ENCODE assay signal across 12 cellular contexts in the genomic region with DNA sequence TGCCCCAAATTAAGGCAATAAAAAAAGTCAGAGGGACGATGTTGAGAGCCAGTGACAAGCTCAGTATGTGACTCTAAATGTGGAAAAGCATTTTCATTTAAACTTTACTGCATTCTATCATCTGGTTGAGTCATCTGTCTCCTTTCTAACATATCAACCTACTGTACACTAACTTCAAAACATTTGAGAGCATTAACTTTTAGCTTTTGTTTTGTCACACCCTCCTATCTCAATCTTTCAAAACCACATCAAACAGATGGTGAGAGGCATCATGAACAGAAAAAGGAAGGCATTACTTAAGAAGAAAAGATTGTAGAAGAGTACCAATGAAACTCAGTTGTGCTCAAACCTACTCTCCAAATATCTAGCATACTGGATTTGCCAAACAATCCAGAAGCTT. TPM values are rescaled to one million over a fixed set of nuclear protein-coding genes. Genes with fewer than 3 reads are reported as not detected.
A peak's percentile ranks its signal among the peaks of the same experiment; 100 is the strongest.
DNase-seq lines count a peak whose midpoint lies in the region; ATAC-seq, FAIRE-seq and TF ChIP-seq lines count a peak whose summit lies in the region.
"Had no signal": no experiment of that assay in that cellular context is flagged by ENCODE, and none has a peak within 500 bp of the region (broad histone marks: within the 10 kb centered on the region; RNA-seq: fewer than 3 reads in every experiment).

No MANE protein-coding gene starts in this region.

- no peaks in the 10 kb centered on the region for H3K27me3 ChIP-seq in CD4-positive, alpha-beta T cell (ENCODE audit: control insufficient read depth, insufficient read depth, low read length)
- H3K27me3 ChIP-seq in pancreas, result no peaks in the 10 kb centered on the region

- no peak for TF ChIP-seq CTCF in CD4-positive, alpha-beta T cell (IDR thresholded peaks at IDR 0.05)
- TF ChIP-seq CTCF in GM13977 (IDR thresholded peaks at IDR 0.05; ENCODE audit: extremely low read depth, insufficient read depth, missing control alignments), result no peak
- TF ChIP-seq CTCF in fibroblast of pulmonary artery (IDR thresholded peaks at IDR 0.05; ENCODE audit: low read length, missing control alignments), result no peak
- no peak for TF ChIP-seq CTCF in pancreas (IDR thresholded peaks at IDR 0.05)

- peak overlapping the region; percentile 31 for H3K27ac Mint-ChIP-seq in CD4-positive, alpha-beta T cell
- peak overlapping the region; percentile 82 for H3K27ac Mint-ChIP-seq in T-helper 2 cell treated with Interferon-gamma antibody and Interleukin-4, amounts not matched to agents 5 μg/mL and 100 μg/mL, for 36 hours

- H3K4me1 ChIP-seq in pancreas, result peaks cover 0 to 9% (median 0%) of the 10 kb centered on the region in 3 donors

- peak; percentile 9 for ATAC-seq in CD4-positive, alpha-beta T cell (ENCODE audit: poor library complexity)
- no peak for ATAC-seq in esophagus mucosa
- ATAC-seq in pancreas, result no peak

- FAIRE-seq in pancreas (lab: Jason Lieb, UNC), result no peak

- no peaks in the 10 kb centered on the region for H3K36me3 ChIP-seq in pancreas

- H3K9me3 ChIP-seq in CD4-positive, alpha-beta T cell (ENCODE audit: control insufficient read depth, low read length), result no peaks in the 10 kb centered on the region
- no peaks in the 10 kb centered on the region for H3K9me3 ChIP-seq in pancreas

- H3K4me1 Mint-ChIP-seq in CD4-positive, alpha-beta T cell (ENCODE audit: low read depth), result peaks cover 70% of the 10 kb centered on the region
- H3K4me1 Mint-ChIP-seq in T-helper 2 cell treated with Interferon-gamma antibody and Interleukin-4, amounts not matched to agents 5 μg/mL and 100 μg/mL, for 36 hours (ENCODE audit: low read depth), result peaks cover 41% of the 10 kb centered on the region

- H3K4me3 Mint-ChIP-seq in CD4-positive, alpha-beta T cell, result peak overlapping the region; percentile 75
- peak overlapping the region; percentile 51 for H3K4me3 Mint-ChIP-seq in T-helper 2 cell treated with Interferon-gamma antibody and Interleukin-4, amounts not matched to agents 5 μg/mL and 100 μg/mL, for 36 hours

- intact Hi-C loops in CD4-positive, alpha-beta T cell (cut with DNase I, micrococcal nuclease), result loop anchor here in 1 of 2 experiments (10.0 kb wide), 2 partner anchors 850 to 1490 kb away; a partner anchor contains a TSS
- intact Hi-C loops in pancreas (cut with DNase I), result no loop called here

- in situ Hi-C loops in GM13977 (cut with MboI; ENCODE audit: low pct_unique_long_range_greater_than_20kb, low sequenced_read_pairs, unreplicated experiment), result no loop called here

- H3K9me3 Mint-ChIP-seq in CD4-positive, alpha-beta T cell, result peaks cover 2% of the 10 kb centered on the region
- peaks cover 20% of the 10 kb centered on the region for H3K9me3 Mint-ChIP-seq in T-helper 2 cell treated with Interferon-gamma antibody and Interleukin-4, amounts not matched to agents 5 μg/mL and 100 μg/mL, for 36 hours

- H3K27ac ChIP-seq in CD4-positive, alpha-beta T cell (ENCODE audit: low read depth, low read length), result no peak overlapping the region
- no peak overlapping the region for H3K27ac ChIP-seq in pancreas
- H3K27ac ChIP-seq: coronary artery had no signal

- WGBS in pancreas, 2 donors, result 72 to 86% methylated on average over 1 of the region's 1 CpG

- H3K27me3 Mint-ChIP-seq in CD4-positive, alpha-beta T cell, result no peaks in the 10 kb centered on the region
- H3K27me3 Mint-ChIP-seq in T-helper 2 cell treated with Interferon-gamma antibody and Interleukin-4, amounts not matched to agents 5 μg/mL and 100 μg/mL, for 36 hours (ENCODE audit: low read depth), result no peaks in the 10 kb centered on the region

- peaks cover 64% of the 10 kb centered on the region for H3K36me3 Mint-ChIP-seq in CD4-positive, alpha-beta T cell (ENCODE audit: low read depth)
- peaks cover 59% of the 10 kb centered on the region for H3K36me3 Mint-ChIP-seq in T-helper 2 cell treated with Interferon-gamma antibody and Interleukin-4, amounts not matched to agents 5 μg/mL and 100 μg/mL, for 36 hours (ENCODE audit: low read depth)

- no peak overlapping the region for H3K4me3 ChIP-seq in fibroblast of pulmonary artery (replicated peaks; ENCODE audit: low read depth, low read length)
- no peak overlapping the region for H3K4me3 ChIP-seq in pancreas
- H3K4me3 ChIP-seq: coronary artery had no signal

- POLR2A ChIA-PET in CD4-positive, alpha-beta T cell (lab: Charles Lee), result interaction anchor here (1.0 to 1.6 kb wide), 3 partner anchors 73 to 251 kb away, joined by 3 to 8 read pairs (median 4); a partner anchor contains a TSS

- CTCF ChIA-PET in CD4-positive, alpha-beta T cell (lab: Charles Lee), result interaction anchor here (1.3 to 2.7 kb wide), 3 partner anchors 11 to 453 kb away, joined by 3 to 6 read pairs (median 4); no protein-coding TSS in a partner anchor

- no peak for DNase-seq in CD4-positive, alpha-beta T cell
- peak; percentile 57 for DNase-seq in GM13977 (ENCODE audit: low spot score)
- peak; percentile 17 for DNase-seq in T-helper 2 cell treated with Interferon-gamma antibody and Interleukin-4, amounts not matched to agents 5 μg/mL and 100 μg/mL, for 36 hours (ENCODE audit: low spot score)
- peak; percentile 12 for DNase-seq in fibroblast of pulmonary artery (ENCODE audit: low read depth)
- no peak for DNase-seq in NCI-H2029 (lab: John Stamatoyannopoulos, UW)
- no peak for DNase-seq in activated gamma-delta T cell (lab: John Stamatoyannopoulos, UW)
- DNase-seq in pancreas, result no peak
- DNase-seq: COR-L47, NCI-H1417, NCI-H82 had no signal

RNA-seq across cellular contexts. Expression of a gene that starts 4.8 kb away (rescaled TPM):
- total RNA-seq in CD4-positive, alpha-beta T cell, result 10 to 100 TPM; 16.6 to 17.7 TPM
- 11.1 TPM for total RNA-seq in esophagus mucosa
- total RNA-seq in pancreas, result 10 to 100 TPM in 3 of 6 donors, 1 to 10 TPM in 3; 6.4 to 11.5 (median 9.9) TPM
- polyA plus RNA-seq in pancreas, result 1 to 10 TPM; 2.3 to 4.6 TPM

RNA-seq across cellular contexts. Expression of a gene that starts 59.3 kb away (rescaled TPM):
- total RNA-seq in CD4-positive, alpha-beta T cell, result under 1 TPM; 0.17 to 0.27 TPM
- total RNA-seq in esophagus mucosa, result 0.08 TPM
- under 1 TPM in 2 of 6 donors, not detected in 4; 0.09 to 0.16 TPM for total RNA-seq in pancreas
- polyA plus RNA-seq in pancreas, result under 1 TPM; 0.05 to 0.08 TPM

Comparison
In these comparisons a context has a peak if more than half of its experiments do, and no peak if none do; other contexts are left out.
1. DNase-seq: peak in GM13977 (single experiment), T-helper 2 cell treated with Interferon-gamma antibody and Interleukin-4, amounts not matched to agents 5 μg/mL and 100 μg/mL, for 36 hours (single experiment) and fibroblast of pulmonary artery (single experiment); none in CD4-positive, alpha-beta T cell (0 of 10), NCI-H2029 (single experiment), activated gamma-delta T cell (single experiment) and pancreas (0 of 6).